ENCODE assay signal across 1 cellular context in the genomic region with DNA sequence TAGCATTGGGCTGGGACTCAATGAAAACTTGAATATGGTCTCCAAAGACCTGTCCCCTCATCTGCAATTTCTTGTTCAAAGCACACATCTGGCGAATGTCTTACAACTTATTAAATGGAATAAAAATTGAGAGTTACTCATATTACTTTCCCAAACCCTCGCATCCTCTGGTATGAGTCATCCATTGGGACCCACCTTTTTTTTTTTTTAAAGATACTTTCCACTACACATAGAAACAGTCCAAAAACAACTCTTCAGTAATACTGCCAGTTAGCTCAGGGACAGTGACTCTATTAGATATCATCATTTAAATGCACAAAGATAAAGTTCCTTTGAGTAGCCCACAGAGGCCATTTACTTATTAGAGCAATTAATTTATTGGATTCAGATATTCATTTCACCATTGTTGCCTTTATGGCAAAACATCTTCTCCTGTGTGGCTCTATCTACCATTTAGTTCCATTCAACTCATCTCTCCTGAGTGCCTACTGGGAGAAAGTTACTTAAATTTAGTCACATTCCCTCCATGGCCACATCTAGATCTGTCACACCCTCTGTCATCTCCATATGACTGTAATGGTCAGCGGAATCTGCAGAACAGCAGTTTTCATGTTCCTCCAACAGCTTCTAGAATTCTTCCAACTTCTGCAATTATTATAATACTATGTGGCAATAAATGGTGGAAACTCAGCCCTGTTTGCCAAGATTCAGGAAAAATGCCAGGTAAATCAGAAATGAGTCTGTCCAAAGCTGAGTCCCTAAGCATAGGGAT.
TF ChIP-seq lines count a peak whose summit lies in the region.

No MANE protein-coding gene starts in this region.

TF ChIP-seq in HepG2, 621 proteins besides CTCF, POLR2A, EP300 and RAD21:
- TF ChIP-seq MEIS2 (CRISPR knock-in tag; IDR thresholded peaks at IDR 0.05) (no peak), SOX6 (IDR thresholded peaks at IDR 0.05) (no peak), SOX6 (CRISPR knock-in tag; IDR thresholded peaks at IDR 0.05) (no peak), RFX1 (IDR thresholded peaks at IDR 0.05) (no peak), BCL3 (CRISPR knock-in tag; IDR thresholded peaks at IDR 0.05) (no peak), POLR2AphosphoS2 (IDR thresholded peaks at IDR 0.05; ENCODE audit: low read depth, low read length) (no peak), ZNF567 (CRISPR knock-in tag; IDR thresholded peaks at IDR 0.05; ENCODE audit: borderline replicate concordance) (no peak), NR2F1 (CRISPR knock-in tag; IDR thresholded peaks at IDR 0.05) (no peak), ZNF792 (CRISPR knock-in tag; IDR thresholded peaks at IDR 0.05) (no peak)
